ENCODE assay signal across 8 cellular contexts in the genomic region with DNA sequence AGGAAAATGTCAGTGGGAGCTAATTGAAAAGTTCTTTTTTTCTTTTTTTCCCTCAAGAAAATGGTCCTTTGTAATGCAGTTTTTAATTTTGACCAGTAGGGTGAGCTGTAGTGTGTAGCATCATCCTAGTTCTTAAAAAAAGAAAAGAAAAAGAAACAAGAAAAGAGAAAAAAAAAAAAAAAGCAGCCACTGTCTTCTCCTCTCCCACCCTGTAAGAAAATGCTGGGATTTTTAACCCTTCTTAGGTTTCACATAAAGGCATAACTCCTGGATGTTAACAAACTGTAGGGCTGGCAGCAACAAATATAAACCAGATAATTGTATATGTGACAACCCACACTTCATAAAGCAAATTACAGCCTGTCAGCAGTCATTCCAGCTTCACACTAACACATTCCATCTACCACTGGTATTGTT.
A peak's percentile ranks its signal among the peaks of the same experiment; 100 is the strongest.
DNase-seq lines count a peak whose midpoint lies in the region; ATAC-seq and TF ChIP-seq lines count a peak whose summit lies in the region.

No MANE protein-coding gene starts in this region.

- TF ChIP-seq CTCF in foreskin keratinocyte (conservative IDR thresholded peaks at IDR 0.05) (peak; percentile 71), smooth muscle cell (IDR thresholded peaks at IDR 0.05; ENCODE audit: borderline replicate concordance, insufficient read depth, poor library complexity, severe bottlenecking) (peak; percentile 72)

- peaks cover 0 to 2% (median 0%) of the 10 kb centered on the region in 8 donors for H3K9me3 Mint-ChIP-seq in CD4-positive, alpha-beta memory T cell

- H3K9ac ChIP-seq in smooth muscle cell (ENCODE audit: low read depth): no peak overlapping the region

- CTCF ChIA-PET in CD4-positive, alpha-beta memory T cell (lab: Charles Lee; ENCODE audit: partially characterized antibody): interaction anchor here (0.7 to 4.6 kb wide), 48 partner anchors 9 to 273 kb away, joined by 3 to 77 read pairs (median 5); partner anchors contain the start of gene HOXB5
- CTCF ChIA-PET in HEK293T (lab: Yijun Ruan, JAX): interaction anchor here (0.5 to 3.7 kb wide), 17 partner anchors 9 to 277 kb away, joined by 3 to 20 read pairs (median 3); no protein-coding TSS in a partner anchor

- no peaks in the 10 kb centered on the region for H3K9me3 ChIP-seq in CD4-positive, alpha-beta memory T cell (ENCODE audit: control insufficient read depth in 1 of 2, low read length in 2 of 2)
- no peaks in the 10 kb centered on the region for H3K9me3 ChIP-seq in smooth muscle cell (replicated peaks; ENCODE audit: low read depth)

- ATAC-seq in foreskin keratinocyte: no peak
- ATAC-seq in sciatic nerve: no peak

- no peak overlapping the region for H2AFZ ChIP-seq in smooth muscle cell (ENCODE audit: low read depth)

- H3K36me3 Mint-ChIP-seq in CD4-positive, alpha-beta memory T cell: peaks cover 8 to 17% of the 10 kb centered on the region in 2 donors

- no peak overlapping the region for H3K27ac ChIP-seq in CD4-positive, alpha-beta memory T cell (ENCODE audit: low read depth, low read length)
- H3K27ac ChIP-seq in foreskin keratinocyte: no peak overlapping the region
- no peak overlapping the region for H3K27ac ChIP-seq in smooth muscle cell (ENCODE audit: low read depth)

- DNase-seq in CD4-positive, alpha-beta memory T cell: peak in 4 of 5 donors; percentile 31 to 50 (median 43)
- peak; percentile 38 for DNase-seq in HEK293T (ENCODE audit: extremely low spot score)
- DNase-seq in SKM-1 treated with dmso at 0.1 percent for 144 hours (lab: John Stamatoyannopoulos, UW; ENCODE audit: unreplicated experiment): peak; percentile 10
- DNase-seq in foreskin keratinocyte: peak in 1 of 2 donors; percentile 4
- no peak for DNase-seq in smooth muscle cell (lab: John Stamatoyannopoulos, UW; ENCODE audit: unreplicated experiment)
- no peak for DNase-seq in sciatic nerve (ENCODE audit: low spot score)
- DNase-seq in NCI-H1048 (lab: John Stamatoyannopoulos, UW): no peak
- no peak for DNase-seq in activated CD4-positive, alpha-beta T cell treated with anti-CD3 and anti-CD28 coated beads for 4 hours

- H3K36me3 ChIP-seq in CD4-positive, alpha-beta memory T cell (ENCODE audit: insufficient read depth, low read length): no peaks in the 10 kb centered on the region
- H3K36me3 ChIP-seq in smooth muscle cell (ENCODE audit: low read depth): no peaks in the 10 kb centered on the region

- no peaks in the 10 kb centered on the region for H4K20me1 ChIP-seq in smooth muscle cell (ENCODE audit: low read depth)

- POLR2A ChIA-PET in CD4-positive, alpha-beta memory T cell (lab: Charles Lee; ENCODE audit: partially characterized antibody): interaction anchor here (0.6 to 4.5 kb wide), 7 partner anchors 76 to 241 kb away, joined by 3 to 13 read pairs (median 4); partner anchors contain the start of gene HOXB5
- POLR2A ChIA-PET in HEK293T (lab: Yijun Ruan, JAX): interaction anchor here (0.5 kb wide), 1 partner anchor 26 kb away, joined by 3 read pairs; no protein-coding TSS in a partner anchor

- no peak overlapping the region for H3K4me3 ChIP-seq in CD4-positive, alpha-beta memory T cell (ENCODE audit: low read length in 2 of 2)
- H3K4me3 ChIP-seq in smooth muscle cell: no peak overlapping the region

- no peaks in the 10 kb centered on the region for H3K27me3 ChIP-seq in CD4-positive, alpha-beta memory T cell (ENCODE audit: insufficient read depth, low read length)
- H3K27me3 ChIP-seq in foreskin keratinocyte (peaks cover 95% of the 10 kb centered on the region), smooth muscle cell (ENCODE audit: low read depth) (peaks cover 58% of the 10 kb centered on the region)

- H3K79me2 ChIP-seq in smooth muscle cell (ENCODE audit: low read depth): no peaks in the 10 kb centered on the region

- H3K4me1 Mint-ChIP-seq in CD4-positive, alpha-beta memory T cell: peaks cover 5 to 19% (median 8%) of the 10 kb centered on the region in 4 donors

- intact Hi-C loops in CD4-positive, alpha-beta memory T cell (cut with micrococcal nuclease): loop anchor here (1.0 kb wide), 1 partner anchor 105 kb away; no protein-coding TSS in a partner anchor
- intact Hi-C loops in sciatic nerve (cut with DNase I): no loop called here

- no peak overlapping the region for H3K4me2 ChIP-seq in smooth muscle cell

- H3K27ac Mint-ChIP-seq in CD4-positive, alpha-beta memory T cell: peak overlapping the region in 2 of 7 donors; percentile 35 to 39

- no peaks in the 10 kb centered on the region for H3F3A ChIP-seq in smooth muscle cell (ENCODE audit: low read depth)

- H3K4me1 ChIP-seq in CD4-positive, alpha-beta memory T cell (ENCODE audit: insufficient read depth, low read length): peaks cover 8% of the 10 kb centered on the region
- H3K4me1 ChIP-seq in foreskin keratinocyte: no peaks in the 10 kb centered on the region
- no peaks in the 10 kb centered on the region for H3K4me1 ChIP-seq in smooth muscle cell (ENCODE audit: low read depth)

- H3K27me3 Mint-ChIP-seq in CD4-positive, alpha-beta memory T cell: no peaks in the 10 kb centered on the region

- no peak overlapping the region for H3K4me3 Mint-ChIP-seq in CD4-positive, alpha-beta memory T cell

TF ChIP-seq in HEK293T, 16 proteins besides CTCF, POLR2A, EP300 and RAD21:
- TF ChIP-seq NFRKB (IDR thresholded peaks at IDR 0.05): no peak
- TF ChIP-seq CTBP1 (IDR thresholded peaks at IDR 0.05; ENCODE audit: borderline replicate concordance): no peak
- peak; percentile 44; the same call in 1 of the 2 replicates for TF ChIP-seq PKNOX1 (IDR thresholded peaks at IDR 0.05)
- peak; percentile 97 for TF ChIP-seq ZNF384 (IDR thresholded peaks at IDR 0.05)
TF ChIP-seq in HEK293T: peak in this region for 2.

Comparison
In these comparisons a context has a peak if more than half of its experiments do, and no peak if none do; other contexts are left out.
1. DNase-seq: peak in CD4-positive, alpha-beta memory T cell (4 of 5), HEK293T (single experiment) and SKM-1 treated with dmso at 0.1 percent for 144 hours (single experiment); none in smooth muscle cell (single experiment), sciatic nerve (single experiment), NCI-H1048 (single experiment) and activated CD4-positive, alpha-beta T cell treated with anti-CD3 and anti-CD28 coated beads for 4 hours (0 of 2).